28 cellular contexts compared by ENCODE assay signal in genomic region chr3:120339362-120339761, GRCh38. TPM values are rescaled to one million over a fixed set of nuclear protein-coding genes. Genes with fewer than 3 reads are reported as not detected.
"Had no signal": no experiment of that assay in that cellular context is flagged by ENCODE, and none has a peak within 500 bp of the region (broad histone marks: within the 10 kb centered on the region; RNA-seq: fewer than 3 reads in every experiment).

No MANE protein-coding gene starts in this region.

- H3K27me3 ChIP-seq: left lung, pancreas, sigmoid colon, spleen, stomach, testis, thyroid gland, transverse colon, upper lobe of left lung, vagina had no signal

- H3K4me1 ChIP-seq: pancreas, prostate gland, testis, thyroid gland, vagina had no signal

- H3K4me3 ChIP-seq: left lung, lower lobe of right lung, pancreas, prostate gland, sigmoid colon, spleen, stomach, testis, thyroid gland, transverse colon, upper lobe of left lung, vagina had no signal

- H3K36me3 ChIP-seq: pancreas, prostate gland had no signal

- H3K4me3 Mint-ChIP-seq: immature natural killer cell; nephron; neural crest cell; stimulated activated effector memory CD8-positive, alpha-beta T cell treated with anti-CD3 and anti-CD28 coated beads, Interleukin-12 subunit alpha, Interleukin-12 subunit beta, amount 100 ng/mL, for 72 hours had no signal

- H3K27ac Mint-ChIP-seq: nephron had no signal

- ATAC-seq: left colon; left lung; lower lobe of right lung; naive thymus-derived CD8-positive, alpha-beta T cell; pancreas; right cardiac atrium had no signal

- H3K27me3 Mint-ChIP-seq: naive thymus-derived CD8-positive, alpha-beta T cell had no signal

- DNase-seq: immature natural killer cell; kidney; left colon; left lung; lower lobe of right lung; mammary epithelial cell; mesenchymal stem cell; naive thymus-derived CD8-positive, alpha-beta T cell; nucleus accumbens; pancreas; posterior cingulate gyrus; retina; right cardiac atrium; sigmoid colon; small intestine; spleen; stimulated activated CD4-positive, alpha-beta T cell treated with anti-CD3 and anti-CD28 coated beads, Interleukin-4, amount 100 ng/mL, for 24 hours; stimulated activated naive CD4-positive, alpha-beta T cell; stomach; testis; thyroid gland; transverse colon; upper lobe of left lung had no signal

- H3K9me3 ChIP-seq: pancreas, prostate gland, testis, thyroid gland, vagina had no signal

- H3K27ac ChIP-seq: left lung, lower lobe of right lung, pancreas, prostate gland, sigmoid colon, spleen, stomach, testis, thyroid gland, transverse colon, upper lobe of left lung, vagina had no signal

RNA-seq across cellular contexts. Expression of gene GPR156, which starts 54.3 kb away (rescaled TPM):
- total RNA-seq: naive thymus-derived CD8-positive, alpha-beta T cell; thyroid gland; vagina had no signal
- polyA plus RNA-seq: immature natural killer cell; naive thymus-derived CD8-positive, alpha-beta T cell had no signal
